In the genomic region with DNA sequence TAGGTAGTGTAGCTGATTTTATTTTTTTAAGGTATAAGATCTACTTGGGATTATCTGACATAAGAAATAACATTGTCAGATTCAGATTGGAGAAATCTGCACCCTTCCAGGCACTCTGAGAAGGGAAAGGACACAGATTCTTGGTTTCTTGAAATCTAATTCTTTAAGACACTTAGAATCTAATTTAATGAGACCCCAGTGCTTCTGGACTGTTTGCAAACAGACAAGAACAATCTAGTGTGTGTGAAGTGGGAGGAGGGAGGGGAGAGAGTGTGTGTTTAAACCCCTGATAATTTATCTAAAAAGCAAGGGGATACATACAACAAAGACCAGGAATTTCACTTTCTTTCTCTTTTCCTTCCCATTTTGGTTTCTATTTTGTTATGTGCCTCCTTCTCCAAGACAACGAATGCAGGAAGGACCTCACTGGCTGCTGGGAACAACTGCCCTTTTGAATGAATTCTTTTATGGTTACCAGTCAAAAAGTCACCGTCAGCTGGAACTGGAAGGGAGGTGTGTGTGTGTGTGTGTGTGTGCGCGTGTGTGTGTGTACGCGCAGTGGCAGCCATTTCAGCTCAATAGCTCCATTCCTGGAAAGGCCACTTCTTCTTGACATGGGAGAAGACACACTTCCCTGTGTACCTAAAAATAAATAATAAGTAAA, we compare ENCODE assay signal across 8 cellular contexts.
DNase-seq lines count a peak whose midpoint lies in the region; ATAC-seq and TF ChIP-seq lines count a peak whose summit lies in the region.

No MANE protein-coding gene starts in this region.

- TF ChIP-seq CTCF in epithelial cell of proximal tubule (conservative IDR thresholded peaks at IDR 0.05; ENCODE audit: low read depth, low read length), result no peak

- H3K79me1 ChIP-seq in neuronal stem cell (ENCODE audit: low read depth, low read length), result no peaks in the 10 kb centered on the region

- no peak overlapping the region for H3K18ac ChIP-seq in neuronal stem cell (ENCODE audit: low read length)

- H4K8ac ChIP-seq in neuronal stem cell (ENCODE audit: low read depth, low read length), result no peak overlapping the region

- no peak for ATAC-seq in GM18861 (IDR thresholded peaks at IDR 0.05; ENCODE audit: unreplicated experiment)

- H4K91ac ChIP-seq in neuronal stem cell (ENCODE audit: low read depth, low read length, poor library complexity), result no peak overlapping the region

- no peak overlapping the region for H3K14ac ChIP-seq in neuronal stem cell (ENCODE audit: low read length)

- no peak overlapping the region for H3K23ac ChIP-seq in neuronal stem cell (ENCODE audit: low read depth, low read length, poor library complexity)

- H3K36me3 ChIP-seq in neuronal stem cell (replicated peaks in 1 of 2; ENCODE audit: control insufficient read depth in 2 of 2, insufficient read depth in 2 of 2, low read length in 2 of 2), result no peaks in the 10 kb centered on the region

- no peak overlapping the region for H3K9ac ChIP-seq in neuronal stem cell (ENCODE audit: low read depth, low read length, poor library complexity)

- H3K4me1 ChIP-seq in neuronal stem cell (ENCODE audit: control insufficient read depth in 2 of 2, insufficient read depth in 1 of 2, low read depth in 1 of 2, low read length in 2 of 2), result peaks cover 9 to 14% of the 10 kb centered on the region in 2 donors

- H3K4me2 ChIP-seq in neuronal stem cell (ENCODE audit: insufficient read depth, low read length, poor library complexity, severe bottlenecking), result no peak overlapping the region

- no CpG with 5 or more reads among the region's 6 CpGs for WGBS in neuronal stem cell (ENCODE audit: extremely low coverage in 2 of 2, insufficient read length in 2 of 2, insufficient replicate concordance in 1 of 2), 2 donors

- no peaks in the 10 kb centered on the region for H3K9me3 ChIP-seq in neuronal stem cell (replicated peaks in 1 of 2; ENCODE audit: control insufficient read depth in 2 of 2, insufficient read depth in 1 of 2, low read depth in 1 of 2, low read length in 2 of 2)

- no peaks in the 10 kb centered on the region for H3K27me3 ChIP-seq in neuronal stem cell (ENCODE audit: control insufficient read depth in 3 of 3, insufficient read depth in 3 of 3, low read depth in 1 of 3, low read length in 3 of 3)

- no peak overlapping the region for H2BK12ac ChIP-seq in neuronal stem cell (ENCODE audit: low read length)

- H3K4me3 ChIP-seq in epithelial cell of proximal tubule (ENCODE audit: low read depth, low read length), result peak overlapping the region; percentile 42
- H3K4me3 ChIP-seq in neuronal stem cell (ENCODE audit: low read length in 2 of 2), result peak overlapping the region in 1 of 2 donors; percentile 56

- peak overlapping the region; percentile 32 for H3K27ac ChIP-seq in neuronal stem cell (replicated peaks; ENCODE audit: low read length)

- DNase-seq in DMS114 treated with DMSO at 0.1 percent for 48 hours (lab: John Stamatoyannopoulos, UW; ENCODE audit: unreplicated experiment) (peak; percentile 60), NCI-H226 (peak; percentile 53), epithelial cell of proximal tubule (ENCODE audit: low read depth) (peak; percentile 80), neuronal stem cell (ENCODE audit: low spot score) (no peak), NCI-H1417 (lab: John Stamatoyannopoulos, UW) (no peak), HuH-7.5 (ENCODE audit: low spot score) (no peak), DMS53 treated with DMSO at 0.1 percent for 48 hours (lab: John Stamatoyannopoulos, UW; ENCODE audit: unreplicated experiment) (no peak)

- H2AK5ac ChIP-seq in neuronal stem cell (ENCODE audit: low read depth, low read length), result no peak overlapping the region

- H2BK5ac ChIP-seq in neuronal stem cell (ENCODE audit: low read length), result no peak overlapping the region

- H3K4ac ChIP-seq in neuronal stem cell (ENCODE audit: low read length), result no peak overlapping the region

- no peak overlapping the region for H2BK15ac ChIP-seq in neuronal stem cell (ENCODE audit: low read length)

- H2AFZ ChIP-seq in neuronal stem cell (ENCODE audit: low read length), result peak overlapping the region; percentile 65

- no peak overlapping the region for H2BK120ac ChIP-seq in neuronal stem cell (ENCODE audit: low read depth, low read length)

Comparison
In these comparisons a context has a peak if more than half of its experiments do, and no peak if none do; other contexts are left out.
1. DNase-seq: peak in DMS114 treated with DMSO at 0.1 percent for 48 hours (single experiment), NCI-H226 (single experiment) and epithelial cell of proximal tubule (single experiment); none in neuronal stem cell (single experiment), NCI-H1417 (0 of 3), HuH-7.5 (single experiment) and DMS53 treated with DMSO at 0.1 percent for 48 hours (single experiment).